Comparison of ENCODE assay signal across 13 cellular contexts in the genomic region with DNA sequence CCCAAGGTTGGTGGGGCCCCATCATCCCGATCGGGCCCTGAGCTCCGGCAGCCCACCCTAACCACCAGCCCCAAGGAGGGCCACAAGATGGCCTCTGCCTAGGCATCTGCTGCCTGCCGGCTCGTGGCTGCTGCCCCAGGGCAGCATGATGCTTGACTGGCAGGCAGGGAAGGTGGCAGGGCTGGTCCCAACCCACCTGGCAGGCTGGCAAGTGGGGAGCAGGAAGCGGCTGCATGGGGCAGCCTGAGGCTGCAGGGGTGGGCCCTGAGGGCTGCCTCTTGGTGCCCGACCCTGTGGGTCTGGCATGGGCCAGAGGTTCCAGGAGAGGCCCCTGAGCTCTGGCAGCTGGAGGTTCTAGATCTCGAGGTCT. TPM values are rescaled to one million over a fixed set of nuclear protein-coding genes. Genes with fewer than 3 reads are reported as not detected.
A peak's percentile ranks its signal among the peaks of the same experiment; 100 is the strongest.
DNase-seq lines count a peak whose midpoint lies in the region; ATAC-seq and TF ChIP-seq lines count a peak whose summit lies in the region.
"Had no signal": no experiment of that assay in that cellular context is flagged by ENCODE, and none has a peak within 500 bp of the region (broad histone marks: within the 10 kb centered on the region; RNA-seq: fewer than 3 reads in every experiment).

No MANE protein-coding gene starts in this region.

- H3K36me3 ChIP-seq in lower lobe of right lung (peaks cover 46% of the 10 kb centered on the region), stomach (peaks cover 29 to 48% (median 46%) of the 10 kb centered on the region in 4 donors), PC-3 (ENCODE audit: low read depth, low read length) (peaks cover 13% of the 10 kb centered on the region)

- H3K4me1 ChIP-seq in lower lobe of right lung, result peaks cover 58% of the 10 kb centered on the region
- peaks cover 40 to 82% (median 62%) of the 10 kb centered on the region in 4 donors for H3K4me1 ChIP-seq in stomach
- H3K4me1 ChIP-seq in PC-3 (ENCODE audit: insufficient read depth, low read length), result no peaks in the 10 kb centered on the region

- no peak for TF ChIP-seq POLR2A in stomach (IDR thresholded peaks at IDR 0.05)

- CTCF ChIA-PET in PC-3 (lab: Charles Lee), result no interaction called here

- ATAC-seq in lower lobe of right lung (no peak), PC-3 (no peak), HG02642 (IDR thresholded peaks at IDR 0.05; ENCODE audit: poor library complexity, unreplicated experiment) (no peak)

- H3K27ac ChIP-seq in cingulate gyrus (ENCODE audit: low read depth, low read length), result peak overlapping the region; percentile 93
- peak overlapping the region; percentile 88 for H3K27ac ChIP-seq in lower lobe of right lung
- H3K27ac ChIP-seq in stomach, result peak overlapping the region; percentile 47 to 93 (median 86)
- H3K27ac ChIP-seq in PC-3 (ENCODE audit: low read length), result no peak overlapping the region
- H3K27ac ChIP-seq: neutrophil had no signal

- peaks cover 26% of the 10 kb centered on the region for H4K20me1 ChIP-seq in PC-3 (ENCODE audit: low read length)

- peaks cover 38% of the 10 kb centered on the region for H3K79me2 ChIP-seq in PC-3 (ENCODE audit: low read length)

- POLR2A ChIA-PET in PC-3 (lab: Charles Lee; ENCODE audit: unreplicated experiment), result no interaction called here

- WGBS in stomach, 5 donors, result 57 to 77% (median 62%) methylated on average over 5 to 8 of the region's 8 CpGs

- BruUV-seq in PC-3 (replicated peaks; lab: Mats Ljungman, UMichigan), result no TSS peak

- H3K9me3 ChIP-seq in lower lobe of right lung (no peaks in the 10 kb centered on the region), stomach (no peaks in the 10 kb centered on the region), PC-3 (ENCODE audit: low read length) (no peaks in the 10 kb centered on the region)
- H3K9me3 ChIP-seq: neutrophil had no signal

- TF ChIP-seq EP300 in stomach (IDR thresholded peaks at IDR 0.05), result no peak

- no peak for TF ChIP-seq CTCF in lower lobe of right lung (IDR thresholded peaks at IDR 0.05)
- TF ChIP-seq CTCF in stomach (IDR thresholded peaks at IDR 0.05), result no peak
- TF ChIP-seq CTCF in PC-3 (conservative IDR thresholded peaks at IDR 0.05; ENCODE audit: low read depth, low read length), result no peak

- no peak overlapping the region for H3K4me2 ChIP-seq in PC-3 (ENCODE audit: low read length)

- no peaks in the 10 kb centered on the region for H3K9me2 ChIP-seq in PC-3 (replicated peaks; ENCODE audit: low read length)

- peak; percentile 65 for DNase-seq in HT-29 (ENCODE audit: low spot score)
- DNase-seq in lower lobe of right lung, result no peak
- no peak for DNase-seq in stomach
- DNase-seq in effector CD8-positive, alpha-beta T cell (lab: John Stamatoyannopoulos, UW), result no peak
- DNase-seq in PC-3, result no peak
- DNase-seq in activated CD4-positive, alpha-beta T cell treated with anti-CD3 and anti-CD28 coated beads, Interleukin-2, amount 50 U/mL, for 1 hour, result no peak
- DNase-seq: CD4-positive, alpha-beta T cell; immature natural killer cell; NCI-H2029 treated with DMSO at 0.1 percent for 48 hours had no signal

- H2AFZ ChIP-seq in PC-3 (ENCODE audit: low read length), result no peak overlapping the region

- no peaks in the 10 kb centered on the region for H3F3A ChIP-seq in PC-3 (ENCODE audit: low read length, unreplicated experiment)

- no peak overlapping the region for H3K9ac ChIP-seq in PC-3 (ENCODE audit: low read length)

- H3K27me3 ChIP-seq in lower lobe of right lung (ENCODE audit: low read depth) (no peaks in the 10 kb centered on the region), stomach (no peaks in the 10 kb centered on the region), PC-3 (ENCODE audit: low read length) (no peaks in the 10 kb centered on the region)
- H3K27me3 ChIP-seq: neutrophil had no signal

- H3K4me3 ChIP-seq in lower lobe of right lung, result peak overlapping the region; percentile 51
- no peak overlapping the region for H3K4me3 ChIP-seq in stomach
- no peak overlapping the region for H3K4me3 ChIP-seq in PC-3 (ENCODE audit: low read length)

- intact Hi-C loops in lower lobe of right lung (cut with DNase I) (no loop called here), stomach (cut with DNase I; ENCODE audit: low total_unique reads) (loop anchor here (10.0 kb wide), 1 partner anchor 54 kb away; no protein-coding TSS in a partner anchor), PC-3 (cut with micrococcal nuclease) (no loop called here)

RNA-seq across cellular contexts. Expression of gene GJC2, which starts 0.8 kb away (rescaled TPM):
- total RNA-seq in HT-29 (2014; rRNA removed; shearing (Covaris generic)), result 45.3 and 48.4 TPM in 2 replicates
- total RNA-seq in lower lobe of right lung, result 6.0 TPM
- 10 to 100 TPM in 1 of 5 donors, 1 to 10 TPM in 2, not detected in 2; 1.3 to 26.6 (median 1.7) TPM for total RNA-seq in stomach
- polyA plus RNA-seq in stomach, result 1 to 10 TPM in 1 of 3 donors, under 1 TPM in 2; 0.46 to 1.8 (median 0.87) TPM
- total RNA-seq in PC-3 (2014; rRNA removed), result 1.2 and 2.2 TPM in 2 replicates
- polyA plus RNA-seq: IgD-negative memory B cell, immature natural killer cell had no signal

RNA-seq across cellular contexts. Expression of gene GUK1, which starts 8.9 kb away (rescaled TPM):
- total RNA-seq in HT-29 (2014; rRNA removed; shearing (Covaris generic)), result 608 and 613 TPM in 2 replicates
- total RNA-seq in lower lobe of right lung (192 TPM), stomach (100 to 1,000 TPM; 179 to 326 (median 230) TPM), PC-3 (2014; rRNA removed) (996 and 1,117 TPM in 2 replicates)
- 100 to 1,000 TPM; 457 to 613 (median 592) TPM for polyA plus RNA-seq in stomach

RNA-seq across cellular contexts. Expression of gene IBA57, which starts 16.6 kb away (rescaled TPM):
- total RNA-seq in HT-29 (2014; rRNA removed; shearing (Covaris generic)), result 16.5 and 30.4 TPM in 2 replicates
- total RNA-seq in lower lobe of right lung (10.7 TPM), stomach (1 to 10 TPM; 1.2 to 6.1 (median 5.0) TPM), PC-3 (2014; rRNA removed) (13.3 and 18.3 TPM in 2 replicates)
- polyA plus RNA-seq in stomach, result 1 to 10 TPM; 1.4 to 5.3 (median 3.7) TPM

RNA-seq across cellular contexts. Expression of gene MRPL55, which starts 39.9 kb away (rescaled TPM):
- 158 and 201 TPM in 2 replicates for total RNA-seq in HT-29 (2014; rRNA removed; shearing (Covaris generic))
- total RNA-seq in lower lobe of right lung (43.6 TPM), stomach (100 to 1,000 TPM in 1 of 5 donors, 10 to 100 TPM in 4; 18.7 to 101 (median 77.4) TPM), PC-3 (2014; rRNA removed) (343 and 375 TPM in 2 replicates)
- polyA plus RNA-seq in stomach, result 100 to 1,000 TPM; 136 to 158 (median 156) TPM

RNA-seq across cellular contexts. Expression of gene C1orf35, which starts 45.8 kb away (rescaled TPM):
- 30.3 and 38.4 TPM in 2 replicates for total RNA-seq in HT-29 (2014; rRNA removed; shearing (Covaris generic))
- total RNA-seq in lower lobe of right lung (12.4 TPM), stomach (10 to 100 TPM in 2 of 5 donors, 1 to 10 TPM in 2, under 1 TPM in 1; 0.58 to 94.7 (median 5.0) TPM), PC-3 (2014; rRNA removed) (63.3 and 93.0 TPM in 2 replicates)
- 10 to 100 TPM; 12.8 to 30.5 (median 20.0) TPM for polyA plus RNA-seq in stomach
